17 cellular contexts compared by ENCODE assay signal in the genomic region with DNA sequence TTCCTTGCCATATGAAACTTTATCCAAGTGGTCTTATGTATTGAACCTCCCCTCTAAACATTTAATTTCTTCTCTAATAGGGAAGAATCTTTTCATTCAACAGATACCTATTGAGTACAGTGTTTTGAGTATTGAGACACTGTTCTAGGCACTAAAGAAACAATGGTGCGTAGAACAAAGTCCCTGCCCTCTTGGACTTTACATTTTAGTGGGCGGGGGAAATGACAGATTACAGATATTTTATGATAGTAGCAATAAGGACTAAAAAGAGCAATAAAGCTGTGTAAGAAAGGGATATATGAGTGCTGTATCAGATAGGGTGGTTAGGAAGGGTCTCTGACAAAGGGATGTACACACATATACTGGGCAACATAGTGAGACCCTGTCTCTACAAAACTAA. TPM values are rescaled to one million over a fixed set of nuclear protein-coding genes. Genes with fewer than 3 reads are reported as not detected.
DNase-seq lines count a peak whose midpoint lies in the region; ATAC-seq and TF ChIP-seq lines count a peak whose summit lies in the region.
"Had no signal": no experiment of that assay in that cellular context is flagged by ENCODE, and none has a peak within 500 bp of the region (broad histone marks: within the 10 kb centered on the region; RNA-seq: fewer than 3 reads in every experiment).

No MANE protein-coding gene starts in this region.

- POLR2A ChIA-PET in activated CD4-positive, alpha-beta memory T cell treated with anti-CD3 and anti-CD28 coated beads, Interleukin-2, amount 10 ng/mL, durations not matched to agents 7 days and 5 days (lab: Charles Lee): interaction anchor here (0.8 to 1.3 kb wide), 3 partner anchors 12 to 260 kb away, joined by 3 to 5 read pairs (median 4); no protein-coding TSS in a partner anchor

- peak overlapping the region; percentile 29 for H3K27ac Mint-ChIP-seq in stimulated activated naive CD8-positive, alpha-beta T cell treated with anti-CD3 and anti-CD28 coated beads, Interleukin-15, Interleukin-2, amounts not matched to agents 100 ng/mL and 50 ng/mL, for 24 hours
- H3K27ac Mint-ChIP-seq in activated CD4-positive, alpha-beta memory T cell treated with anti-CD3 and anti-CD28 coated beads, Interleukin-2, amount 10 ng/mL, durations not matched to agents 7 days and 5 days: peak overlapping the region; percentile 87
- H3K27ac Mint-ChIP-seq in endothelial cell (ENCODE audit: unreplicated experiment): no peak overlapping the region

- no peak for ATAC-seq in stimulated activated naive CD8-positive, alpha-beta T cell treated with anti-CD3 and anti-CD28 coated beads, Interleukin-15, Interleukin-2, amounts not matched to agents 100 U/mL and 50 U/mL, for 24 hours
- no peak for ATAC-seq in GM21717 (IDR thresholded peaks at IDR 0.05; ENCODE audit: unreplicated experiment)
- ATAC-seq: activated CD4-positive, CD25-positive, alpha-beta regulatory T cell treated with anti-CD3 and anti-CD28 coated beads, Interleukin-2, amount 50 U/mL, for 24 hours; left lobe of liver had no signal

- peaks cover 55% of the 10 kb centered on the region for H3K36me3 Mint-ChIP-seq in stimulated activated naive CD8-positive, alpha-beta T cell treated with anti-CD3 and anti-CD28 coated beads, Interleukin-15, Interleukin-2, amounts not matched to agents 100 ng/mL and 50 ng/mL, for 24 hours (ENCODE audit: low read depth)
- peaks cover 41% of the 10 kb centered on the region for H3K36me3 Mint-ChIP-seq in activated CD4-positive, alpha-beta memory T cell treated with anti-CD3 and anti-CD28 coated beads, Interleukin-2, amount 10 ng/mL, durations not matched to agents 7 days and 5 days (ENCODE audit: low read depth)
- H3K36me3 Mint-ChIP-seq in endothelial cell (ENCODE audit: low read depth, unreplicated experiment): peaks cover 30% of the 10 kb centered on the region

- H3K9me3 Mint-ChIP-seq in stimulated activated naive CD8-positive, alpha-beta T cell treated with anti-CD3 and anti-CD28 coated beads, Interleukin-15, Interleukin-2, amounts not matched to agents 100 ng/mL and 50 ng/mL, for 24 hours: no peaks in the 10 kb centered on the region
- H3K9me3 Mint-ChIP-seq in activated CD4-positive, alpha-beta memory T cell treated with anti-CD3 and anti-CD28 coated beads, Interleukin-2, amount 10 ng/mL, durations not matched to agents 7 days and 5 days: no peaks in the 10 kb centered on the region
- no peaks in the 10 kb centered on the region for H3K9me3 Mint-ChIP-seq in endothelial cell (ENCODE audit: unreplicated experiment)

- no peak overlapping the region for H3K4me3 Mint-ChIP-seq in stimulated activated naive CD8-positive, alpha-beta T cell treated with anti-CD3 and anti-CD28 coated beads, Interleukin-15, Interleukin-2, amounts not matched to agents 100 ng/mL and 50 ng/mL, for 24 hours
- H3K4me3 Mint-ChIP-seq in activated CD4-positive, alpha-beta memory T cell treated with anti-CD3 and anti-CD28 coated beads, Interleukin-2, amount 10 ng/mL, durations not matched to agents 7 days and 5 days: no peak overlapping the region
- peak overlapping the region; percentile 13 for H3K4me3 Mint-ChIP-seq in endothelial cell (ENCODE audit: unreplicated experiment)

- peaks cover 28% of the 10 kb centered on the region for H3K4me1 Mint-ChIP-seq in stimulated activated naive CD8-positive, alpha-beta T cell treated with anti-CD3 and anti-CD28 coated beads, Interleukin-15, Interleukin-2, amounts not matched to agents 100 ng/mL and 50 ng/mL, for 24 hours (ENCODE audit: low read depth)
- peaks cover 58% of the 10 kb centered on the region for H3K4me1 Mint-ChIP-seq in activated CD4-positive, alpha-beta memory T cell treated with anti-CD3 and anti-CD28 coated beads, Interleukin-2, amount 10 ng/mL, durations not matched to agents 7 days and 5 days
- peaks cover 14% of the 10 kb centered on the region for H3K4me1 Mint-ChIP-seq in endothelial cell (ENCODE audit: unreplicated experiment)

- TF ChIP-seq CTCF in endothelial cell (IDR thresholded peaks at IDR 0.05; ENCODE audit: unreplicated experiment) (no peak), foreskin fibroblast (IDR thresholded peaks at IDR 0.05; ENCODE audit: low read depth, low read length) (no peak)

- no peak for DNase-seq in stimulated activated naive CD8-positive, alpha-beta T cell treated with anti-CD3 and anti-CD28 coated beads, Interleukin-15, Interleukin-2, amounts not matched to agents 100 U/mL and 50 U/mL, for 24 hours
- no peak for DNase-seq in activated CD4-positive, alpha-beta memory T cell treated with anti-CD3 and anti-CD28 coated beads, Interleukin-2, amount 10 ng/mL, durations not matched to agents 7 days and 5 days
- DNase-seq in endothelial cell (ENCODE audit: low spot score) (no peak), EL (no peak), foreskin fibroblast (no peak)
- DNase-seq: amniotic stem cell; effector CD4-positive, alpha-beta T cell; NCI-H1694; NCI-H69; Right ventricle myocardium superior; T-helper 9 cell had no signal

- CTCF ChIA-PET in activated CD4-positive, alpha-beta memory T cell treated with anti-CD3 and anti-CD28 coated beads, Interleukin-2, amount 10 ng/mL, durations not matched to agents 7 days and 5 days (lab: Charles Lee): interaction anchor here (1.5 kb wide), 1 partner anchor 52 kb away, joined by 6 read pairs; a partner anchor contains a TSS

- no peak overlapping the region for H3K4me3 ChIP-seq in foreskin fibroblast (ENCODE audit: low read depth in 1 of 2, low read length in 2 of 2)
- H3K4me3 ChIP-seq: cardiac muscle cell, esophagus muscularis mucosa had no signal

- H3K27me3 Mint-ChIP-seq in stimulated activated naive CD8-positive, alpha-beta T cell treated with anti-CD3 and anti-CD28 coated beads, Interleukin-15, Interleukin-2, amounts not matched to agents 100 ng/mL and 50 ng/mL, for 24 hours: no peaks in the 10 kb centered on the region
- H3K27me3 Mint-ChIP-seq in activated CD4-positive, alpha-beta memory T cell treated with anti-CD3 and anti-CD28 coated beads, Interleukin-2, amount 10 ng/mL, durations not matched to agents 7 days and 5 days: no peaks in the 10 kb centered on the region
- H3K27me3 Mint-ChIP-seq in endothelial cell (ENCODE audit: unreplicated experiment): no peaks in the 10 kb centered on the region

RNA-seq across cellular contexts. Expression of a gene that starts 5.4 kb away (rescaled TPM):
- 10 to 100 TPM; 10.9 to 11.0 TPM for total RNA-seq in activated CD4-positive, alpha-beta memory T cell treated with anti-CD3 and anti-CD28 coated beads, Interleukin-2, amount 10 ng/mL, durations not matched to agents 7 days and 5 days
- total RNA-seq in endothelial cell (ENCODE audit: unreplicated experiment): 14.6 TPM

RNA-seq across cellular contexts. Expression of a gene that starts 41.8 kb away (rescaled TPM):
- 10 to 100 TPM; 26.7 to 29.1 TPM for total RNA-seq in activated CD4-positive, alpha-beta memory T cell treated with anti-CD3 and anti-CD28 coated beads, Interleukin-2, amount 10 ng/mL, durations not matched to agents 7 days and 5 days
- 29.1 TPM for total RNA-seq in endothelial cell (ENCODE audit: unreplicated experiment)

RNA-seq across cellular contexts. Expression of a gene that starts 52.0 kb away (rescaled TPM):
- 10 to 100 TPM; 55.2 to 61.1 TPM for total RNA-seq in activated CD4-positive, alpha-beta memory T cell treated with anti-CD3 and anti-CD28 coated beads, Interleukin-2, amount 10 ng/mL, durations not matched to agents 7 days and 5 days
- 49.1 TPM for total RNA-seq in endothelial cell (ENCODE audit: unreplicated experiment)
